ENCODE assay signal across 1 cellular context in genomic region chr3:126358038-126358815, GRCh38.
TF ChIP-seq lines count a peak whose summit lies in the region.

No MANE protein-coding gene starts in this region.

TF ChIP-seq in GM23338, 12 proteins besides CTCF, POLR2A, EP300 and RAD21 (continued from another document):
- no peak for TF ChIP-seq STAT1 (IDR thresholded peaks at IDR 0.05; ENCODE audit: unreplicated experiment)
- TF ChIP-seq ETS1 (IDR thresholded peaks at IDR 0.05), result no peak
TF ChIP-seq in GM23338: peak in this region for 0.
